32 cellular contexts compared by ENCODE assay signal in genomic region chr2:169562519-169562918, GRCh38. TPM values are rescaled to one million over a fixed set of nuclear protein-coding genes. Genes with fewer than 3 reads are reported as not detected.
DNase-seq lines count a peak whose midpoint lies in the region; ATAC-seq and TF ChIP-seq lines count a peak whose summit lies in the region.
"Had no signal": no experiment of that assay in that cellular context is flagged by ENCODE, and none has a peak within 500 bp of the region (broad histone marks: within the 10 kb centered on the region; RNA-seq: fewer than 3 reads in every experiment).

No MANE protein-coding gene starts in this region.

- TF ChIP-seq CTCF in WERI-Rb-1 (IDR thresholded peaks at IDR 0.05; ENCODE audit: low read depth, low read length) (no peak), progenitor cell of endocrine pancreas (IDR thresholded peaks at IDR 0.05; ENCODE audit: unreplicated experiment) (no peak), uterus (IDR thresholded peaks at IDR 0.05) (no peak)

- H3K27ac ChIP-seq in WERI-Rb-1, result peak overlapping the region; percentile 5
- H3K27ac ChIP-seq in uterus, result no peak overlapping the region
- H3K27ac ChIP-seq: adrenal gland, parathyroid adenoma, spleen, testis, vagina had no signal

- no peaks in the 10 kb centered on the region for H3K27me3 Mint-ChIP-seq in activated naive CD8-positive, alpha-beta T cell treated with anti-CD3 and anti-CD28 coated beads, Interleukin-2, amount 10 ng/mL, durations not matched to agents 7 days and 5 days
- H3K27me3 Mint-ChIP-seq in activated naive CD8-positive, alpha-beta T cell treated with anti-CD3 and anti-CD28 coated beads for 36 hours, result no peaks in the 10 kb centered on the region
- no peaks in the 10 kb centered on the region for H3K27me3 Mint-ChIP-seq in progenitor cell of endocrine pancreas
- H3K27me3 Mint-ChIP-seq: activated CD4-positive, alpha-beta T cell treated with anti-CD3 and anti-CD28 coated beads, Interleukin-2, amount 10 ng/mL, durations not matched to agents 24 days and 14 days; central memory CD8-positive, alpha-beta T cell; stimulated activated naive CD8-positive, alpha-beta T cell treated with anti-CD3 and anti-CD28 coated beads, Interleukin-15, Interleukin-2, amounts not matched to agents 100 ng/mL and 50 ng/mL, for 24 hours had no signal

- no peak for TF ChIP-seq POLR2A in uterus (IDR thresholded peaks at IDR 0.05)

- DNase-seq in NCI-H1694 treated with DMSO at 0.1 percent for 48 hours (lab: John Stamatoyannopoulos, UW) (peak; percentile 3), NCI-H1694 (lab: John Stamatoyannopoulos, UW) (no peak), WERI-Rb-1 (no peak), progenitor cell of endocrine pancreas (ENCODE audit: low spot score, unreplicated experiment) (no peak), uterus (no peak)
- no peak for DNase-seq in activated naive CD8-positive, alpha-beta T cell treated with anti-CD3 and anti-CD28 coated beads, Interleukin-2, amount 10 ng/mL, durations not matched to agents 7 days and 5 days
- no peak for DNase-seq in activated naive CD8-positive, alpha-beta T cell treated with anti-CD3 and anti-CD28 coated beads for 36 hours
- DNase-seq in activated effector memory CD4-positive, alpha-beta T cell treated with Interleukin-2 at 50 U/mL for 16 hours, result no peak
- DNase-seq: activated CD4-positive, alpha-beta T cell treated with anti-CD3 and anti-CD28 coated beads, Interleukin-2, amount 10 ng/mL, durations not matched to agents 24 days and 14 days; activated T-cell treated with anti-CD3 and anti-CD28 coated beads, Interleukin-2, amount 50 U/mL, for 4 hours; adrenal gland; erythroblast; KG1; MG63; NCI-H1417 treated with DMSO at 0.1 percent for 48 hours; NCI-H2081 treated with DMSO at 0.1 percent for 48 hours; NCI-H510A treated with DMSO at 0.1 percent for 48 hours; right cardiac atrium; SHP77; spleen; stimulated activated CD4-positive, alpha-beta T cell treated with anti-CD3 and anti-CD28 coated beads, Interleukin-2, amount 100 ng/mL, for 24 hours; T-helper 9 cell; testis had no signal

- H3K9me3 ChIP-seq in WERI-Rb-1 (ENCODE audit: severe bottlenecking), result no peaks in the 10 kb centered on the region
- H3K9me3 ChIP-seq in uterus, result no peaks in the 10 kb centered on the region
- H3K9me3 ChIP-seq: adrenal gland, MG63, spleen, testis, vagina had no signal

- peaks cover 25% of the 10 kb centered on the region for H3K36me3 Mint-ChIP-seq in activated naive CD8-positive, alpha-beta T cell treated with anti-CD3 and anti-CD28 coated beads, Interleukin-2, amount 10 ng/mL, durations not matched to agents 7 days and 5 days
- peaks cover 26% of the 10 kb centered on the region for H3K36me3 Mint-ChIP-seq in activated naive CD8-positive, alpha-beta T cell treated with anti-CD3 and anti-CD28 coated beads for 36 hours
- peaks cover 22% of the 10 kb centered on the region for H3K36me3 Mint-ChIP-seq in progenitor cell of endocrine pancreas (ENCODE audit: insufficient read depth)

- H3K36me3 ChIP-seq in WERI-Rb-1 (peaks cover 41% of the 10 kb centered on the region), uterus (no peaks in the 10 kb centered on the region)
- H3K36me3 ChIP-seq: adrenal gland, vagina had no signal

- POLR2A ChIA-PET in activated naive CD8-positive, alpha-beta T cell treated with anti-CD3 and anti-CD28 coated beads, Interleukin-2, amount 10 ng/mL, durations not matched to agents 7 days and 5 days (lab: Charles Lee), result interaction anchor here (1.0 to 1.3 kb wide), 2 partner anchors 10 to 98 kb away, joined by 3 to 5 read pairs; no protein-coding TSS in a partner anchor

- peaks cover 2% of the 10 kb centered on the region for H3K9me3 Mint-ChIP-seq in activated naive CD8-positive, alpha-beta T cell treated with anti-CD3 and anti-CD28 coated beads, Interleukin-2, amount 10 ng/mL, durations not matched to agents 7 days and 5 days
- no peaks in the 10 kb centered on the region for H3K9me3 Mint-ChIP-seq in activated naive CD8-positive, alpha-beta T cell treated with anti-CD3 and anti-CD28 coated beads for 36 hours
- H3K9me3 Mint-ChIP-seq in progenitor cell of endocrine pancreas (ENCODE audit: low read depth), result peaks cover 3% of the 10 kb centered on the region
- H3K9me3 Mint-ChIP-seq: activated CD4-positive, alpha-beta T cell treated with anti-CD3 and anti-CD28 coated beads, Interleukin-2, amount 10 ng/mL, durations not matched to agents 24 days and 14 days; activated T-cell treated with anti-CD3 and anti-CD28 coated beads, Interleukin-2, amount 50 U/mL, for 4 hours; central memory CD8-positive, alpha-beta T cell; stimulated activated naive CD8-positive, alpha-beta T cell treated with anti-CD3 and anti-CD28 coated beads, Interleukin-15, Interleukin-2, amounts not matched to agents 100 ng/mL and 50 ng/mL, for 24 hours had no signal

- no peak overlapping the region for H3K4me3 Mint-ChIP-seq in activated naive CD8-positive, alpha-beta T cell treated with anti-CD3 and anti-CD28 coated beads, Interleukin-2, amount 10 ng/mL, durations not matched to agents 7 days and 5 days
- no peak overlapping the region for H3K4me3 Mint-ChIP-seq in activated naive CD8-positive, alpha-beta T cell treated with anti-CD3 and anti-CD28 coated beads for 36 hours
- no peak overlapping the region for H3K4me3 Mint-ChIP-seq in progenitor cell of endocrine pancreas (ENCODE audit: low read depth)
- H3K4me3 Mint-ChIP-seq: activated CD4-positive, alpha-beta T cell treated with anti-CD3 and anti-CD28 coated beads, Interleukin-2, amount 10 ng/mL, durations not matched to agents 24 days and 14 days; activated T-cell treated with anti-CD3 and anti-CD28 coated beads, Interleukin-2, amount 50 U/mL, for 4 hours; CD14-positive monocyte; central memory CD8-positive, alpha-beta T cell; stimulated activated naive CD8-positive, alpha-beta T cell treated with anti-CD3 and anti-CD28 coated beads, Interleukin-15, Interleukin-2, amounts not matched to agents 100 ng/mL and 50 ng/mL, for 24 hours had no signal

- H3K4me1 ChIP-seq in uterus, result no peaks in the 10 kb centered on the region
- H3K4me1 ChIP-seq: adrenal gland, parathyroid adenoma, spleen, testis, vagina had no signal

- H3K27me3 ChIP-seq in WERI-Rb-1 (ENCODE audit: insufficient read depth, low read depth, severe bottlenecking), result no peaks in the 10 kb centered on the region
- no peaks in the 10 kb centered on the region for H3K27me3 ChIP-seq in uterus
- H3K27me3 ChIP-seq: adrenal gland, MG63, spleen, testis, vagina had no signal

- H3K4me3 ChIP-seq in WERI-Rb-1 (ENCODE audit: low read depth, low read length) (no peak overlapping the region; the same call in 1 of the 2 replicates), uterus (no peak overlapping the region)
- H3K4me3 ChIP-seq: adrenal gland, GM12878, MG63, spleen, testis, vagina had no signal

- no peak for ATAC-seq in activated naive CD8-positive, alpha-beta T cell treated with anti-CD3 and anti-CD28 coated beads, Interleukin-2, amount 10 ng/mL, durations not matched to agents 7 days and 5 days (ENCODE audit: low read depth)
- ATAC-seq: activated T-cell treated with anti-CD3 and anti-CD28 coated beads, Interleukin-2, amount 50 U/mL, for 4 hours; GM12878; left lobe of liver; Panc1; right cardiac atrium had no signal

- intact Hi-C loops in uterus (cut with DNase I; ENCODE audit: low total_unique reads), result no loop called here

- H3K27ac Mint-ChIP-seq in activated naive CD8-positive, alpha-beta T cell treated with anti-CD3 and anti-CD28 coated beads, Interleukin-2, amount 10 ng/mL, durations not matched to agents 7 days and 5 days, result peak overlapping the region; percentile 30
- no peak overlapping the region for H3K27ac Mint-ChIP-seq in activated naive CD8-positive, alpha-beta T cell treated with anti-CD3 and anti-CD28 coated beads for 36 hours
- peak overlapping the region; percentile 94 for H3K27ac Mint-ChIP-seq in progenitor cell of endocrine pancreas
- H3K27ac Mint-ChIP-seq: activated CD4-positive, alpha-beta T cell treated with anti-CD3 and anti-CD28 coated beads, Interleukin-2, amount 10 ng/mL, durations not matched to agents 24 days and 14 days; stimulated activated naive CD8-positive, alpha-beta T cell treated with anti-CD3 and anti-CD28 coated beads, Interleukin-15, Interleukin-2, amounts not matched to agents 100 ng/mL and 50 ng/mL, for 24 hours had no signal

- H3K4me1 Mint-ChIP-seq in activated naive CD8-positive, alpha-beta T cell treated with anti-CD3 and anti-CD28 coated beads, Interleukin-2, amount 10 ng/mL, durations not matched to agents 7 days and 5 days, result no peaks in the 10 kb centered on the region
- H3K4me1 Mint-ChIP-seq in activated naive CD8-positive, alpha-beta T cell treated with anti-CD3 and anti-CD28 coated beads for 36 hours, result no peaks in the 10 kb centered on the region
- no peaks in the 10 kb centered on the region for H3K4me1 Mint-ChIP-seq in progenitor cell of endocrine pancreas (ENCODE audit: low read depth)
- H3K4me1 Mint-ChIP-seq: activated CD4-positive, alpha-beta T cell treated with anti-CD3 and anti-CD28 coated beads, Interleukin-2, amount 10 ng/mL, durations not matched to agents 24 days and 14 days; CD14-positive monocyte; central memory CD8-positive, alpha-beta T cell had no signal

RNA-seq across cellular contexts. Expression of gene FASTKD1, which starts 11.1 kb away (rescaled TPM):
- total RNA-seq in activated naive CD8-positive, alpha-beta T cell treated with anti-CD3 and anti-CD28 coated beads, Interleukin-2, amount 10 ng/mL, durations not matched to agents 7 days and 5 days, result 10 to 100 TPM; 35.0 to 38.8 TPM
- 10 to 100 TPM; 57.5 to 58.2 TPM for total RNA-seq in activated naive CD8-positive, alpha-beta T cell treated with anti-CD3 and anti-CD28 coated beads for 36 hours
- 45.7 and 46.4 TPM in 2 replicates for total RNA-seq in progenitor cell of endocrine pancreas
- 10 to 100 TPM in 3 of 4 donors, 1 to 10 TPM in 1; 9.4 to 35.9 (median 19.5) TPM for total RNA-seq in uterus

RNA-seq across cellular contexts. Expression of gene PPIG, which starts 21.6 kb away (rescaled TPM):
- total RNA-seq in activated naive CD8-positive, alpha-beta T cell treated with anti-CD3 and anti-CD28 coated beads, Interleukin-2, amount 10 ng/mL, durations not matched to agents 7 days and 5 days, result 10 to 100 TPM; 62.4 to 64.4 TPM
- 10 to 100 TPM; 67.3 to 72.6 TPM for total RNA-seq in activated naive CD8-positive, alpha-beta T cell treated with anti-CD3 and anti-CD28 coated beads for 36 hours
- total RNA-seq in progenitor cell of endocrine pancreas (62.1 and 66.5 TPM in 2 replicates), uterus (10 to 100 TPM; 24.3 to 83.4 (median 59.0) TPM)

RNA-seq across cellular contexts. Expression of gene KLHL41, which starts 53.0 kb away (rescaled TPM):
- under 1 TPM in 1 of 2 experiments, not detected in 1; 0.17 TPM for total RNA-seq in activated naive CD8-positive, alpha-beta T cell treated with anti-CD3 and anti-CD28 coated beads, Interleukin-2, amount 10 ng/mL, durations not matched to agents 7 days and 5 days
- total RNA-seq in activated naive CD8-positive, alpha-beta T cell treated with anti-CD3 and anti-CD28 coated beads for 36 hours, result under 1 TPM; 0.14 to 0.20 TPM
- 0.36 and 0.42 TPM in 2 replicates for total RNA-seq in progenitor cell of endocrine pancreas
- 1 to 10 TPM in 2 of 4 donors, under 1 TPM in 1, not detected in 1; 0.77 to 4.4 (median 3.5) TPM for total RNA-seq in uterus
- total RNA-seq: A172; activated T-cell treated with anti-CD3 and anti-CD28 coated beads, Interleukin-2, amount 50 U/mL, for 4 hours had no signal
